Comparison of ENCODE assay signal across 11 cellular contexts in genomic region chr3:52218953-52219650, GRCh38. TPM values are rescaled to one million over a fixed set of nuclear protein-coding genes. Genes with fewer than 3 reads are reported as not detected.
DNase-seq lines count a peak whose midpoint lies in the region; ATAC-seq, FAIRE-seq and TF ChIP-seq lines count a peak whose summit lies in the region.
"Had no signal": no experiment of that assay in that cellular context is flagged by ENCODE, and none has a peak within 500 bp of the region (broad histone marks: within the 10 kb centered on the region; RNA-seq: fewer than 3 reads in every experiment).

No MANE protein-coding gene starts in this region.

- H3K9me3 ChIP-seq in astrocyte (ENCODE audit: insufficient read depth, low read depth, low read length), result no peaks in the 10 kb centered on the region
- no peaks in the 10 kb centered on the region for H3K9me3 ChIP-seq in upper lobe of left lung
- no peaks in the 10 kb centered on the region for H3K9me3 ChIP-seq in MG63
- H3K9me3 ChIP-seq in WERI-Rb-1 (ENCODE audit: severe bottlenecking), result no peaks in the 10 kb centered on the region

- POLR2A ChIA-PET in MCF 10A (lab: Yijun Ruan, JAX), result interaction anchor here (0.6 to 4.2 kb wide), 3 partner anchors 28 to 66 kb away, joined by 3 to 17 read pairs (median 4); partner anchors contain the start of gene WDR82

- no peaks in the 10 kb centered on the region for H3K27me3 Mint-ChIP-seq in MCF 10A (ENCODE audit: insufficient read depth, unreplicated experiment)
- H3K27me3 Mint-ChIP-seq in astrocyte (ENCODE audit: low read depth, unreplicated experiment), result peaks cover 6% of the 10 kb centered on the region
- no peaks in the 10 kb centered on the region for H3K27me3 Mint-ChIP-seq in memory B cell
- peaks cover 2% of the 10 kb centered on the region for H3K27me3 Mint-ChIP-seq in HFFc6 (ENCODE audit: insufficient read depth)

- in situ Hi-C loops in T47D (cut with HindIII; ENCODE audit: low pct_unique_long_range_greater_than_20kb, low sequenced_read_pairs), result no loop called here

- intact Hi-C loops in MCF 10A (cut with micrococcal nuclease), result loop anchor here (10.0 kb wide), 1 partner anchor 214 kb away; no protein-coding TSS in a partner anchor

- BruUV-seq in MCF 10A (replicated peaks; lab: Mats Ljungman, UMichigan), result no TSS peak

- no peak overlapping the region for H3K4me3 ChIP-seq in astrocyte (ENCODE audit: insufficient read depth, low read depth, low read length)
- no peak overlapping the region for H3K4me3 ChIP-seq in upper lobe of left lung
- no peak overlapping the region for H3K4me3 ChIP-seq in MG63
- no peak overlapping the region for H3K4me3 ChIP-seq in WERI-Rb-1 (ENCODE audit: low read depth, low read length)

- H3K4me3 Mint-ChIP-seq in MCF 10A (ENCODE audit: unreplicated experiment), result no peak overlapping the region
- peak overlapping the region; percentile 50 for H3K4me3 Mint-ChIP-seq in astrocyte (ENCODE audit: unreplicated experiment)
- H3K4me3 Mint-ChIP-seq in memory B cell, result peak overlapping the region; percentile 47
- no peak overlapping the region for H3K4me3 Mint-ChIP-seq in HFFc6

- FAIRE-seq in astrocyte (lab: Jason Lieb, UNC), result no peak
- FAIRE-seq: GM12891 had no signal

- H3K27ac Mint-ChIP-seq in MCF 10A (ENCODE audit: low read depth, unreplicated experiment), result no peak overlapping the region
- peak overlapping the region; percentile 26 for H3K27ac Mint-ChIP-seq in astrocyte (ENCODE audit: unreplicated experiment)
- peak overlapping the region; percentile 55 for H3K27ac Mint-ChIP-seq in memory B cell
- no peak overlapping the region for H3K27ac Mint-ChIP-seq in HFFc6

- H3K9ac ChIP-seq in astrocyte (ENCODE audit: low read length), result no peak overlapping the region

- no peak for TF ChIP-seq CTCF in MCF 10A (IDR thresholded peaks at IDR 0.05; ENCODE audit: unreplicated experiment)
- no peak for TF ChIP-seq CTCF in astrocyte (IDR thresholded peaks at IDR 0.05; ENCODE audit: insufficient read depth, low read depth, low read length)
- TF ChIP-seq CTCF in upper lobe of left lung (IDR thresholded peaks at IDR 0.05), result peak in 1 of 6 experiments; percentile 25
- no peak for TF ChIP-seq CTCF in WERI-Rb-1 (IDR thresholded peaks at IDR 0.05; ENCODE audit: low read depth, low read length)
- TF ChIP-seq CTCF in HFFc6 (IDR thresholded peaks at IDR 0.05), result no peak

- TF ChIP-seq EP300 in upper lobe of left lung (IDR thresholded peaks at IDR 0.05), result no peak

- DNase-seq in T47D (ENCODE audit: low read depth in 1 of 2, low spot score in 1 of 2) (peak; percentile 55 to 93), MCF 10A (ENCODE audit: unreplicated experiment) (no peak), astrocyte (ENCODE audit: low read depth) (no peak), memory B cell (ENCODE audit: low spot score in 2 of 2) (no peak), upper lobe of left lung (peak; percentile 41 to 73), MG63 (no peak), WERI-Rb-1 (no peak), HFFc6 (no peak)
- DNase-seq: AML-193, RPMI8226 had no signal

- no peak for TF ChIP-seq POLR2A in upper lobe of left lung (IDR thresholded peaks at IDR 0.05)

- H3K4me1 Mint-ChIP-seq in MCF 10A (ENCODE audit: insufficient read depth, unreplicated experiment) (peaks cover 13% of the 10 kb centered on the region), astrocyte (ENCODE audit: low read depth, unreplicated experiment) (peaks cover 12% of the 10 kb centered on the region), memory B cell (peaks cover 49% of the 10 kb centered on the region), HFFc6 (ENCODE audit: low read depth) (peaks cover 15% of the 10 kb centered on the region)

- H4K20me1 ChIP-seq in astrocyte (ENCODE audit: insufficient read depth, low read length), result peaks cover 5% of the 10 kb centered on the region

- H3K27me3 ChIP-seq in astrocyte (ENCODE audit: insufficient read depth, low read length) (no peaks in the 10 kb centered on the region), upper lobe of left lung (no peaks in the 10 kb centered on the region), MG63 (no peaks in the 10 kb centered on the region), WERI-Rb-1 (ENCODE audit: insufficient read depth, low read depth, severe bottlenecking) (no peaks in the 10 kb centered on the region)

- peaks cover 23% of the 10 kb centered on the region for H3K36me3 Mint-ChIP-seq in MCF 10A (ENCODE audit: insufficient read depth, unreplicated experiment)
- peaks cover 12% of the 10 kb centered on the region for H3K36me3 Mint-ChIP-seq in astrocyte (ENCODE audit: low read depth, unreplicated experiment)
- peaks cover 36% of the 10 kb centered on the region for H3K36me3 Mint-ChIP-seq in memory B cell
- peaks cover 15% of the 10 kb centered on the region for H3K36me3 Mint-ChIP-seq in HFFc6 (ENCODE audit: low read depth)

- H3K9me3 Mint-ChIP-seq in MCF 10A (ENCODE audit: unreplicated experiment), result no peaks in the 10 kb centered on the region
- no peaks in the 10 kb centered on the region for H3K9me3 Mint-ChIP-seq in astrocyte (ENCODE audit: unreplicated experiment)
- no peaks in the 10 kb centered on the region for H3K9me3 Mint-ChIP-seq in memory B cell
- no peaks in the 10 kb centered on the region for H3K9me3 Mint-ChIP-seq in HFFc6

- no peak overlapping the region for H3K4me2 ChIP-seq in astrocyte (ENCODE audit: low read length)

- H3K79me2 ChIP-seq in astrocyte (ENCODE audit: insufficient read depth, low read length), result no peaks in the 10 kb centered on the region

- no peak overlapping the region for H3K27ac ChIP-seq in astrocyte (ENCODE audit: low read depth, low read length)
- peak overlapping the region; percentile 75 to 90 (median 79) for H3K27ac ChIP-seq in upper lobe of left lung
- no peak overlapping the region for H3K27ac ChIP-seq in WERI-Rb-1

- 43 to 70% methylated on average over 4 to 6 of the region's 6 CpGs for WGBS in upper lobe of left lung, 2 donors

- CTCF ChIA-PET in MCF 10A (lab: Yijun Ruan, JAX), result interaction anchor here (0.5 to 13.0 kb wide), 20 partner anchors 9 to 241 kb away, joined by 3 to 175 read pairs (median 4); partner anchors contain the start of genes ACY1, TWF2 and WDR82

- no peak overlapping the region for H2AFZ ChIP-seq in astrocyte (ENCODE audit: low read depth, low read length)

- H3K36me3 ChIP-seq in astrocyte (ENCODE audit: insufficient read depth, low read length), result peaks cover 5% of the 10 kb centered on the region
- H3K36me3 ChIP-seq in upper lobe of left lung, result peaks cover 8 to 20% (median 15%) of the 10 kb centered on the region in 4 donors
- H3K36me3 ChIP-seq in MG63, result no peaks in the 10 kb centered on the region
- H3K36me3 ChIP-seq in WERI-Rb-1, result peaks cover 7% of the 10 kb centered on the region

- peaks cover 22% of the 10 kb centered on the region for H3K4me1 ChIP-seq in astrocyte (ENCODE audit: insufficient read depth, low read length)
- peaks cover 43 to 52% (median 50%) of the 10 kb centered on the region in 4 donors for H3K4me1 ChIP-seq in upper lobe of left lung

- no peak for ATAC-seq in memory B cell (ENCODE audit: low read depth)
- peak in 1 of 2 donors; percentile 42 for ATAC-seq in upper lobe of left lung (ENCODE audit: low FRiP score in 2 of 2)

RNA-seq across cellular contexts. Expression of gene TLR9, which starts 6.3 kb away (rescaled TPM):
- total RNA-seq in MCF 10A (2022) (not detected in 2 replicates), astrocyte (0.25 and 0.36 TPM in 2 replicates), upper lobe of left lung (1 to 10 TPM in 1 of 6 donors, under 1 TPM in 1, not detected in 4; 0.29 to 1.1 TPM)
- total RNA-seq in MG63 (2014; rRNA removed; shearing (Covaris generic); ENCODE audit: low replicate concordance), result not detected in 2 replicates
- total RNA-seq in HFFc6 (2021; fragmentation: NEBNext Ultra II Directional; extraction: Animal tissue kit (Norgen Biotek cat#: 25700)), result not detected

RNA-seq across cellular contexts. Expression of gene TWF2, which starts 19.9 kb away (rescaled TPM):
- total RNA-seq in MCF 10A (2022) (30.5 and 47.0 TPM in 2 replicates), astrocyte (103 and 105 TPM in 2 replicates), upper lobe of left lung (10 to 100 TPM; 31.9 to 83.5 (median 66.6) TPM)
- 37.4 and 100 TPM in 2 replicates for total RNA-seq in MG63 (2014; rRNA removed; shearing (Covaris generic); ENCODE audit: low replicate concordance)
- total RNA-seq in HFFc6 (2021; fragmentation: NEBNext Ultra II Directional; extraction: Animal tissue kit (Norgen Biotek cat#: 25700)), result 10 to 100 TPM; 73.9 to 83.0 (median 80.7) TPM

RNA-seq across cellular contexts. Expression of gene ALAS1, which starts 21.1 kb away (rescaled TPM):
- total RNA-seq in MCF 10A (2022) (29.2 and 35.7 TPM in 2 replicates), astrocyte (51.4 and 56.3 TPM in 2 replicates), upper lobe of left lung (10 to 100 TPM; 53.2 to 97.3 (median 74.0) TPM)
- total RNA-seq in MG63 (2014; rRNA removed; shearing (Covaris generic); ENCODE audit: low replicate concordance), result 33.7 and 34.0 TPM in 2 replicates
- total RNA-seq in HFFc6 (2021; fragmentation: NEBNext Ultra II Directional; extraction: Animal tissue kit (Norgen Biotek cat#: 25700)), result 10 to 100 TPM; 31.5 to 39.1 (median 35.1) TPM

RNA-seq across cellular contexts. Expression of gene PPM1M, which starts 26.5 kb away (rescaled TPM):
- 10.4 and 14.0 TPM in 2 replicates for total RNA-seq in MCF 10A (2022)
- total RNA-seq in astrocyte, result 8.9 and 9.1 TPM in 2 replicates
- total RNA-seq in upper lobe of left lung, result 10 to 100 TPM; 18.7 to 68.1 (median 47.8) TPM
- total RNA-seq in MG63 (2014; rRNA removed; shearing (Covaris generic); ENCODE audit: low replicate concordance), result 7.9 and 16.2 TPM in 2 replicates
- 10 to 100 TPM; 20.8 to 23.4 (median 20.9) TPM for total RNA-seq in HFFc6 (2021; fragmentation: NEBNext Ultra II Directional; extraction: Animal tissue kit (Norgen Biotek cat#: 25700))

RNA-seq across cellular contexts. Expression of gene WDR82, which starts 59.3 kb away (rescaled TPM):
- total RNA-seq in MCF 10A (2022) (60.7 and 62.5 TPM in 2 replicates), astrocyte (57.4 and 59.7 TPM in 2 replicates), upper lobe of left lung (10 to 100 TPM; 23.0 to 63.6 (median 46.8) TPM)
- 27.6 and 40.0 TPM in 2 replicates for total RNA-seq in MG63 (2014; rRNA removed; shearing (Covaris generic); ENCODE audit: low replicate concordance)
- total RNA-seq in HFFc6 (2021; fragmentation: NEBNext Ultra II Directional; extraction: Animal tissue kit (Norgen Biotek cat#: 25700)), result 10 to 100 TPM; 55.2 to 62.0 (median 58.6) TPM

Comparison
In these comparisons a context has a peak if more than half of its experiments do, and no peak if none do; other contexts are left out.
1. DNase-seq: peak in T47D (2 of 2) and upper lobe of left lung (2 of 2); none in MCF 10A (single experiment), astrocyte (single experiment), memory B cell (0 of 2), MG63 (single experiment), WERI-Rb-1 (single experiment) and HFFc6 (single experiment).
2. H3K27ac Mint-ChIP-seq: peak in astrocyte (single experiment) and memory B cell (single experiment); none in MCF 10A (single experiment) and HFFc6 (single experiment).
3. H3K4me3 Mint-ChIP-seq: peak in astrocyte (single experiment) and memory B cell (single experiment); none in MCF 10A (single experiment) and HFFc6 (single experiment).
4. H3K27ac ChIP-seq: peak in upper lobe of left lung (4 of 4); none in astrocyte (single experiment) and WERI-Rb-1 (single experiment).